ENCODE assay signal across 2 cellular contexts in genomic region chr9:98519641-98520040, GRCh38.
TF ChIP-seq lines count a peak whose summit lies in the region.

No MANE protein-coding gene starts in this region.

TF ChIP-seq in IMR-90, 13 proteins besides CTCF, POLR2A, EP300 and RAD21 (continued from another document):
- TF ChIP-seq ELK1 (IDR thresholded peaks at IDR 0.05; ENCODE audit: borderline replicate concordance, low read depth, low read length) (no peak), NFE2L2 (IDR thresholded peaks at IDR 0.05; ENCODE audit: low read depth, low read length) (no peak), MAZ (IDR thresholded peaks at IDR 0.05; ENCODE audit: borderline replicate concordance, low read depth, low read length) (no peak), USF2 (IDR thresholded peaks at IDR 0.05; ENCODE audit: low read depth, low read length) (no peak), BHLHE40 (IDR thresholded peaks at IDR 0.05; ENCODE audit: low read depth, low read length) (no peak), RFX5 (IDR thresholded peaks at IDR 0.05; ENCODE audit: low read depth, low read length) (no peak)

TF ChIP-seq in K562, 482 proteins besides CTCF, POLR2A, EP300 and RAD21 (continued from another document):
- TF ChIP-seq ZBTB40 (IDR thresholded peaks at IDR 0.05) (peak; percentile 91), ZBTB40 (CRISPR knock-in tag; IDR thresholded peaks at IDR 0.05) (peak; percentile 64; the same call in 1 of the 2 replicates), TEAD4 (IDR thresholded peaks at IDR 0.05; ENCODE audit: low read length) (no peak), TEAD4 (CRISPR knock-in tag; IDR thresholded peaks at IDR 0.05; ENCODE audit: borderline replicate concordance) (no peak)
